Comparison of ENCODE assay signal across 1 cellular context in genomic region chr20:33181482-33182093, GRCh38.
TF ChIP-seq lines count a peak whose summit lies in the region.

No MANE protein-coding gene starts in this region.

TF ChIP-seq in HepG2, 621 proteins besides CTCF, POLR2A, EP300 and RAD21:
- TF ChIP-seq NFKBIZ (CRISPR knock-in tag; IDR thresholded peaks at IDR 0.05) (no peak), IKZF5 (CRISPR knock-in tag; IDR thresholded peaks at IDR 0.05) (no peak), ZNF781 (CRISPR knock-in tag; IDR thresholded peaks at IDR 0.05; ENCODE audit: borderline replicate concordance, not compliant biosample characterization) (no peak), JDP2 (CRISPR knock-in tag; IDR thresholded peaks at IDR 0.05; ENCODE audit: borderline replicate concordance) (no peak), KDM2A (CRISPR knock-in tag; IDR thresholded peaks at IDR 0.05; ENCODE audit: borderline replicate concordance, low read depth) (no peak), TARDBP (CRISPR knock-in tag; IDR thresholded peaks at IDR 0.05) (no peak), STAG1 (CRISPR knock-in tag; IDR thresholded peaks at IDR 0.05) (peak; percentile 26; the same call in 1 of the 2 replicates)
TF ChIP-seq in HepG2: peak in this region for 1.
